In the genomic region with DNA sequence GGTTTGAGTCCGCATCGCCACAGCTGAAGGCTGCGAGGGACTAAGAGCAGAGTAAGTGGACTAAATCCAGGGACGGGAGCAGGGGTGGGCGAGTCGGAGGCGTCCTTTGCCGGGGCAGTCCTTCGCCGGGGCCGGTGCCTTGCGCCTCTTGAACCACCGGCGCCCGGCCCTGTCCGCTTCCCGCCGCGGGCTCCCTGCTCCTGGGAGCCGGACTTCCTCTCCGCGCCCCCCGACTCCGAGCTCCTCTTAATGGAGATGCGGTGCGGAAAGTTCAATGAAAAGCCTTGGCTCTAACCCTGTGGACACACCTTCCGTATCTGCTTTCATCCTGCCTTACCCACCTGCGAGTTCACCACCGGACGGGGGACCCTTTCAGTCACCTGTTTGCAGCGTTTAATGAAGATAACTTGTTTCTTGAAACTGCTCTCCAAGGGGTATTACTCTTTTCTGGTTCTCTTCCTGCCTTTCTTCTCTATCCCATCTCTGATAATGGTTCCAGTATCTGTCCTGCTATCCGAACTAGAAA, we compare ENCODE assay signal across 8 cellular contexts. TPM values are rescaled to one million over a fixed set of nuclear protein-coding genes. Genes with fewer than 3 reads are reported as not detected.
DNase-seq lines count a peak whose midpoint lies in the region; ATAC-seq and TF ChIP-seq lines count a peak whose summit lies in the region.

No MANE protein-coding gene starts in this region.

- DNase-seq in Caco-2 = peak in 1 of 2 experiments; percentile 59
- DNase-seq in HuH-7 (ENCODE audit: low spot score) = peak; percentile 45
- no peak for DNase-seq in WTC11 (ENCODE audit: low spot score)
- no peak for DNase-seq in fibroblast of pulmonary artery (ENCODE audit: low read depth)
- DNase-seq in osteocyte (ENCODE audit: extremely low spot score, unreplicated experiment) = peak; percentile 87
- DNase-seq in GM10266 (ENCODE audit: extremely low spot score) = no peak

- H3K4me3 ChIP-seq in Caco-2 (ENCODE audit: low read depth, low read length) (peak overlapping the region; percentile 96), fibroblast of pulmonary artery (replicated peaks; ENCODE audit: low read depth, low read length) (peak overlapping the region; percentile 94)

- H3K27me3 Mint-ChIP-seq in Caco-2 (ENCODE audit: insufficient read depth, unreplicated experiment) (no peaks in the 10 kb centered on the region), WTC11 (ENCODE audit: low read depth) (no peaks in the 10 kb centered on the region), osteocyte (ENCODE audit: unreplicated experiment) (no peaks in the 10 kb centered on the region)

- H3K4me3 Mint-ChIP-seq in Caco-2 (ENCODE audit: unreplicated experiment) (peak overlapping the region; percentile 95), WTC11 (peak overlapping the region; percentile 98), osteocyte (ENCODE audit: unreplicated experiment) (peak overlapping the region; percentile 98)

- intact Hi-C loops in Caco-2 (cut with micrococcal nuclease; ENCODE audit: unreplicated experiment) = loop anchor here (1.0 to 5.0 kb wide), 4 partner anchors 20 to 426 kb away; a partner anchor contains a TSS

- H3K27ac Mint-ChIP-seq in Caco-2 (ENCODE audit: unreplicated experiment) (peak overlapping the region; percentile 91), WTC11 (peak overlapping the region; percentile 98), osteocyte (ENCODE audit: unreplicated experiment) (peak overlapping the region; percentile 100)

- peaks cover 22% of the 10 kb centered on the region for H3K4me1 ChIP-seq in Caco-2

- H3K36me3 Mint-ChIP-seq in Caco-2 (ENCODE audit: insufficient read depth, unreplicated experiment) (peaks cover 18% of the 10 kb centered on the region), WTC11 (peaks cover 8% of the 10 kb centered on the region), osteocyte (ENCODE audit: unreplicated experiment) (peaks cover 4% of the 10 kb centered on the region)

- CTCF ChIA-PET in Caco-2 (lab: Charles Lee) (interaction anchor here (0.6 to 0.8 kb wide), 2 partner anchors 67 to 77 kb away, joined by 3 read pairs; no protein-coding TSS in a partner anchor), WTC11 (lab: Charles Lee) (interaction anchor here (1.2 kb wide), 1 partner anchor 75 kb away, joined by 5 read pairs; a partner anchor contains a TSS)

- no peaks in the 10 kb centered on the region for H3K36me3 ChIP-seq in Caco-2 (ENCODE audit: control insufficient read depth, insufficient read depth, low read length)

- H3K27me3 ChIP-seq in Caco-2 (replicated peaks; ENCODE audit: control insufficient read depth, insufficient read depth, low read length) = no peaks in the 10 kb centered on the region

- ATAC-seq in GM21390 (IDR thresholded peaks at IDR 0.05; ENCODE audit: unreplicated experiment) = peak; percentile 14
- ATAC-seq in WTC11 = peak; percentile 11
- no peak for ATAC-seq in HG03521 (IDR thresholded peaks at IDR 0.05; ENCODE audit: unreplicated experiment)

- BruUV-seq in Caco-2 (replicated peaks; lab: Mats Ljungman, UMichigan) = no TSS peak

- TF ChIP-seq CTCF in Caco-2 (IDR thresholded peaks at IDR 0.05; ENCODE audit: insufficient read depth in 1 of 2, low read depth in 1 of 2, low read length in 1 of 2, severe bottlenecking in 1 of 2, unreplicated experiment in 1 of 2) (no peak), WTC11 (IDR thresholded peaks at IDR 0.05) (no peak), fibroblast of pulmonary artery (IDR thresholded peaks at IDR 0.05; ENCODE audit: low read length, missing control alignments) (no peak), osteocyte (IDR thresholded peaks at IDR 0.05) (no peak), GM10266 (IDR thresholded peaks at IDR 0.05; ENCODE audit: control insufficient read depth, insufficient read depth, low read depth, missing control alignments) (no peak)

- no peaks in the 10 kb centered on the region for H3K9me3 ChIP-seq in Caco-2

- H3K4me1 Mint-ChIP-seq in Caco-2 (ENCODE audit: low read depth, unreplicated experiment) (peaks cover 30% of the 10 kb centered on the region), WTC11 (peaks cover 24% of the 10 kb centered on the region), osteocyte (ENCODE audit: unreplicated experiment) (peaks cover 54% of the 10 kb centered on the region)

- POLR2A ChIA-PET in Caco-2 (lab: Charles Lee) (interaction anchor here (0.6 kb wide), 1 partner anchor 54 kb away, joined by 4 read pairs; no protein-coding TSS in a partner anchor), WTC11 (lab: Charles Lee) (no interaction called here)

- H3K9me3 Mint-ChIP-seq in Caco-2 (ENCODE audit: unreplicated experiment) (no peaks in the 10 kb centered on the region), WTC11 (no peaks in the 10 kb centered on the region), osteocyte (ENCODE audit: unreplicated experiment) (no peaks in the 10 kb centered on the region)

TF ChIP-seq in WTC11, 78 proteins besides CTCF, POLR2A, EP300 and RAD21:
- no peak for TF ChIP-seq SP1 (CRISPR knock-in tag; conservative IDR thresholded peaks at IDR 0.05)
- TF ChIP-seq ZNF232 (CRISPR knock-in tag; IDR thresholded peaks at IDR 0.05) = no peak
- TF ChIP-seq, protein P1, sequence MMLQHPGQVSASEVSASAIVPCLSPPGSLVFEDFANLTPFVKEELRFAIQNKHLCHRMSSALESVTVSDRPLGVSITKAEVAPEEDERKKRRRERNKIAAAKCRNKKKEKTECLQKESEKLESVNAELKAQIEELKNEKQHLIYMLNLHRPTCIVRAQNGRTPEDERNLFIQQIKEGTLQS (CRISPR knock-in tag; conservative IDR thresholded peaks at IDR 0.05) = no peak
- TF ChIP-seq ATF1 (CRISPR knock-in tag; IDR thresholded peaks at IDR 0.05) = no peak
- no peak for TF ChIP-seq CBFB (CRISPR knock-in tag; IDR thresholded peaks at IDR 0.05; ENCODE audit: low read depth)
- TF ChIP-seq, protein P2, sequence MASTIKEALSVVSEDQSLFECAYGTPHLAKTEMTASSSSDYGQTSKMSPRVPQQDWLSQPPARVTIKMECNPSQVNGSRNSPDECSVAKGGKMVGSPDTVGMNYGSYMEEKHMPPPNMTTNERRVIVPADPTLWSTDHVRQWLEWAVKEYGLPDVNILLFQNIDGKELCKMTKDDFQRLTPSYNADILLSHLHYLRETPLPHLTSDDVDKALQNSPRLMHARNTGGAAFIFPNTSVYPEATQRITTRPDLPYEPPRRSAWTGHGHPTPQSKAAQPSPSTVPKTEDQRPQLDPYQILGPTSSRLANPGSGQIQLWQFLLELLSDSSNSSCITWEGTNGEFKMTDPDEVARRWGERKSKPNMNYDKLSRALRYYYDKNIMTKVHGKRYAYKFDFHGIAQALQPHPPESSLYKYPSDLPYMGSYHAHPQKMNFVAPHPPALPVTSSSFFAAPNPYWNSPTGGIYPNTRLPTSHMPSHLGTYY (CRISPR knock-in tag; IDR thresholded peaks at IDR 0.05) = no peak
- TF ChIP-seq, protein P3, sequence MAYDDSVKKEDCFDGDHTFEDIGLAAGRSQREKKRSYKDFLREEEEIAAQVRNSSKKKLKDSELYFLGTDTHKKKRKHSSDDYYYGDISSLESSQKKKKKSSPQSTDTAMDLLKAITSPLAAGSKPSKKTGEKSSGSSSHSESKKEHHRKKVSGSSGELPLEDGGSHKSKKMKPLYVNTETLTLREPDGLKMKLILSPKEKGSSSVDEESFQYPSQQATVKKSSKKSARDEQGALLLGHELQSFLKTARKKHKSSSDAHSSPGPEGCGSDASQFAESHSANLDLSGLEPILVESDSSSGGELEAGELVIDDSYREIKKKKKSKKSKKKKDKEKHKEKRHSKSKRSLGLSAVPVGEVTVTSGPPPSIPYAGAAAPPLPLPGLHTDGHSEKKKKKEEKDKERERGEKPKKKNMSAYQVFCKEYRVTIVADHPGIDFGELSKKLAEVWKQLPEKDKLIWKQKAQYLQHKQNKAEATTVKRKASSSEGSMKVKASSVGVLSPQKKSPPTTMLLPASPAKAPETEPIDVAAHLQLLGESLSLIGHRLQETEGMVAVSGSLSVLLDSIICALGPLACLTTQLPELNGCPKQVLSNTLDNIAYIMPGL (CRISPR knock-in tag; IDR thresholded peaks at IDR 0.05) = peak; percentile 24; the same call in 1 of the 2 replicates
- no peak for TF ChIP-seq JAZF1 (CRISPR knock-in tag; IDR thresholded peaks at IDR 0.05)
- TF ChIP-seq ZNF219 (CRISPR knock-in tag; IDR thresholded peaks at IDR 0.05; ENCODE audit: borderline replicate concordance) = 0 out of 2 replicates have a peak, but pooled peaks have one; percentile 1
- no peak for TF ChIP-seq NFATC4 (CRISPR knock-in tag; IDR thresholded peaks at IDR 0.05)
- TF ChIP-seq CREB1 (CRISPR knock-in tag; IDR thresholded peaks at IDR 0.05) = no peak
- TF ChIP-seq SMAD3 (CRISPR knock-in tag; IDR thresholded peaks at IDR 0.05; ENCODE audit: borderline replicate concordance) = no peak
- no peak for TF ChIP-seq FOXJ3 (CRISPR knock-in tag; IDR thresholded peaks at IDR 0.05; ENCODE audit: borderline replicate concordance)
- TF ChIP-seq, protein P4, sequence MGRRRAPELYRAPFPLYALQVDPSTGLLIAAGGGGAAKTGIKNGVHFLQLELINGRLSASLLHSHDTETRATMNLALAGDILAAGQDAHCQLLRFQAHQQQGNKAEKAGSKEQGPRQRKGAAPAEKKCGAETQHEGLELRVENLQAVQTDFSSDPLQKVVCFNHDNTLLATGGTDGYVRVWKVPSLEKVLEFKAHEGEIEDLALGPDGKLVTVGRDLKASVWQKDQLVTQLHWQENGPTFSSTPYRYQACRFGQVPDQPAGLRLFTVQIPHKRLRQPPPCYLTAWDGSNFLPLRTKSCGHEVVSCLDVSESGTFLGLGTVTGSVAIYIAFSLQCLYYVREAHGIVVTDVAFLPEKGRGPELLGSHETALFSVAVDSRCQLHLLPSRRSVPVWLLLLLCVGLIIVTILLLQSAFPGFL (CRISPR knock-in tag; IDR thresholded peaks at IDR 0.05; ENCODE audit: borderline replicate concordance) = no peak
- TF ChIP-seq ZNF138 (CRISPR knock-in tag; conservative IDR thresholded peaks at IDR 0.05) = no peak
- TF ChIP-seq TP53 (CRISPR knock-in tag; IDR thresholded peaks at IDR 0.05) = no peak
- TF ChIP-seq, protein P5, sequence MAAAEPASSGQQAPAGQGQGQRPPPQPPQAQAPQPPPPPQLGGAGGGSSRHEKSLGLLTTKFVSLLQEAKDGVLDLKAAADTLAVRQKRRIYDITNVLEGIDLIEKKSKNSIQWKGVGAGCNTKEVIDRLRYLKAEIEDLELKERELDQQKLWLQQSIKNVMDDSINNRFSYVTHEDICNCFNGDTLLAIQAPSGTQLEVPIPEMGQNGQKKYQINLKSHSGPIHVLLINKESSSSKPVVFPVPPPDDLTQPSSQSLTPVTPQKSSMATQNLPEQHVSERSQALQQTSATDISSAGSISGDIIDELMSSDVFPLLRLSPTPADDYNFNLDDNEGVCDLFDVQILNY (CRISPR knock-in tag; IDR thresholded peaks at IDR 0.05) = 0 out of 2 replicates have a peak, but pooled peaks have one; percentile 6

RNA-seq across cellular contexts. Expression of a gene that starts 0.5 kb away (rescaled TPM):
- total RNA-seq in Caco-2 (2022) = 77.9 and 86.9 TPM in 2 replicates
- total RNA-seq in WTC11 (2021) = 27.7 to 28.9 TPM (median 28.4 TPM) in 3 replicates
- total RNA-seq in osteocyte = 43.7 and 44.4 TPM in 2 replicates

RNA-seq across cellular contexts. Expression of a gene that starts 0.9 kb away (rescaled TPM):
- total RNA-seq in Caco-2 (2022) = 40.1 and 41.5 TPM in 2 replicates
- total RNA-seq in WTC11 (2021) = 52.1 to 54.0 TPM (median 52.7 TPM) in 3 replicates
- total RNA-seq in osteocyte = 22.4 and 27.6 TPM in 2 replicates

Comparison
In these comparisons a context has a peak if more than half of its experiments do, and no peak if none do; other contexts are left out.
1. DNase-seq: peak in HuH-7 (single experiment) and osteocyte (single experiment); none in WTC11 (single experiment), fibroblast of pulmonary artery (single experiment) and GM10266 (single experiment).
2. Peak in every context shown above with its lines, with median percentiles within 50 percentile points of each other: H3K27ac Mint-ChIP-seq and H3K4me3 Mint-ChIP-seq.